In the genomic region with DNA sequence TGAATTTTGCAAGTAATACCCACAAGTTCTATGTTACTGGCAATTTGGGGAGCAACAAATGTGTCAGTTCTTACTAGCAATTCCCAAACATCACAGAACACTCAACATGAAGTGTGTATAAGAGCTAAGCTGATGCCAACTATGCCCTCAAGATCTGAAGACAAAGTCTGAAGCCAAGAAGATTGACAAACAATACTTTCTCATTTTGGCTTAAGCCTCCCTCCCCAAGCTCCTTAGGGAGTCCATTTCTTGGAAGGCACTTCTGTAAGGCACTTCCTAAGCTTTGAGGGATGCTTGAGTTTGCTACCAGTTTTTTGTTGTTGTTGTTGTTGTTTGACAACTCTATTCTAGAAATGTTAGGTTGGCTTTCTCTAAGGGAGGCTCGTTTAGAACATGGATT, we compare ENCODE assay signal across 7 cellular contexts.
"Had no signal": no experiment of that assay in that cellular context is flagged by ENCODE, and none has a peak within 500 bp of the region (broad histone marks: within the 10 kb centered on the region; RNA-seq: fewer than 3 reads in every experiment).

No MANE protein-coding gene starts in this region.

- H3K27ac ChIP-seq: GM23248 had no signal

- ATAC-seq: HCT116 had no signal

- H3K36me3 ChIP-seq: HAP-1 had no signal

- H3K4me1 ChIP-seq: HAP-1 had no signal

- H3K9me3 ChIP-seq: HAP-1 had no signal

- H3K4me3 ChIP-seq: GM23248, HAP-1 had no signal

- DNase-seq: GM23248, GOT3, H7, HFFc6, IMR-90 had no signal
